In genomic region chr17:44093231-44093900, GRCh38 we compare ENCODE assay signal across 22 cellular contexts. TPM values are rescaled to one million over a fixed set of nuclear protein-coding genes. Genes with fewer than 3 reads are reported as not detected.
A peak's percentile ranks its signal among the peaks of the same experiment; 100 is the strongest.
DNase-seq lines count a peak whose midpoint lies in the region; ATAC-seq and TF ChIP-seq lines count a peak whose summit lies in the region.
"Had no signal": no experiment of that assay in that cellular context is flagged by ENCODE, and none has a peak within 500 bp of the region (broad histone marks: within the 10 kb centered on the region; RNA-seq: fewer than 3 reads in every experiment).

No MANE protein-coding gene starts in this region.

- peak overlapping the region; percentile 54 for H3K27ac ChIP-seq in cardiac muscle cell
- H3K27ac ChIP-seq in left ventricle myocardium inferior (replicated peaks), result no peak overlapping the region
- H3K27ac ChIP-seq in gastrocnemius medialis, result peak overlapping the region; percentile 1 to 94 (median 56)
- H3K27ac ChIP-seq: HL-60, KMS-11 had no signal

- H3K4me3 Mint-ChIP-seq in glutamatergic neuron (ENCODE audit: unreplicated experiment), result no peak overlapping the region
- H3K4me3 Mint-ChIP-seq: CD14-positive monocyte had no signal

- no peaks in the 10 kb centered on the region for H3K9me3 Mint-ChIP-seq in glutamatergic neuron (ENCODE audit: unreplicated experiment)

- H3K9ac ChIP-seq in NT2/D1 (ENCODE audit: insufficient read length, low read depth), result peak overlapping the region; percentile 53
- H3K9ac ChIP-seq: KMS-11 had no signal

- TF ChIP-seq POLR2A in gastrocnemius medialis (IDR thresholded peaks at IDR 0.05), result no peak

- H3K36me3 Mint-ChIP-seq in glutamatergic neuron (ENCODE audit: unreplicated experiment), result peaks cover 3% of the 10 kb centered on the region

- no peak for DNase-seq in cardiac muscle cell (ENCODE audit: low read depth in 1 of 2, low spot score in 1 of 2)
- DNase-seq in left ventricle myocardium inferior, result no peak
- no peak for DNase-seq in NT2/D1 (ENCODE audit: low read depth, low spot score)
- DNase-seq in glutamatergic neuron, result peak; percentile 40
- DNase-seq in gastrocnemius medialis, result no peak
- DNase-seq in NCI-H226, result no peak
- no peak for DNase-seq in NCI-H1105 treated with DMSO at 0.1 percent for 48 hours (lab: John Stamatoyannopoulos, UW)
- DNase-seq: Caco-2, DND-41, GDM1, GOT3, MM.1S, NCI-H1105, NCI-H2029, NCI-H345, NCI-H748 treated with DMSO at 0.1 percent for 48 hours, Right ventricle myocardium superior had no signal

- in situ Hi-C loops in gastrocnemius medialis (cut with MboI; ENCODE audit: low sequenced_read_pairs in 4 of 4), result no loop called here

- H3K27ac Mint-ChIP-seq in glutamatergic neuron (ENCODE audit: unreplicated experiment), result peak overlapping the region; percentile 62
- H3K27ac Mint-ChIP-seq: CD14-positive monocyte had no signal

- H3K4me1 ChIP-seq in cardiac muscle cell (ENCODE audit: low read depth), result peaks cover 28% of the 10 kb centered on the region
- H3K4me1 ChIP-seq in left ventricle myocardium inferior, result peaks cover 50% of the 10 kb centered on the region
- H3K4me1 ChIP-seq in NT2/D1 (ENCODE audit: insufficient read depth, insufficient read length), result peaks cover 22% of the 10 kb centered on the region
- H3K4me1 ChIP-seq in gastrocnemius medialis, result peaks cover 43 to 44% of the 10 kb centered on the region in 2 donors

- H3K9me3 ChIP-seq in cardiac muscle cell (ENCODE audit: low read depth), result no peaks in the 10 kb centered on the region
- H3K9me3 ChIP-seq in left ventricle myocardium inferior (replicated peaks), result no peaks in the 10 kb centered on the region
- H3K9me3 ChIP-seq in NT2/D1 (ENCODE audit: insufficient read depth, low read length), result no peaks in the 10 kb centered on the region
- H3K9me3 ChIP-seq in gastrocnemius medialis, result no peaks in the 10 kb centered on the region
- H3K9me3 ChIP-seq: Caco-2 had no signal

- no peaks in the 10 kb centered on the region for H3K27me3 ChIP-seq in cardiac muscle cell
- no peaks in the 10 kb centered on the region for H3K27me3 ChIP-seq in left ventricle myocardium inferior (ENCODE audit: low read depth)
- no peaks in the 10 kb centered on the region for H3K27me3 ChIP-seq in NT2/D1 (ENCODE audit: insufficient read depth, insufficient read length)
- no peaks in the 10 kb centered on the region for H3K27me3 ChIP-seq in gastrocnemius medialis

- H3K27me3 Mint-ChIP-seq in glutamatergic neuron (ENCODE audit: unreplicated experiment), result peaks cover 14% of the 10 kb centered on the region

- H3K4me3 ChIP-seq in cardiac muscle cell, result no peak overlapping the region
- H3K4me3 ChIP-seq in left ventricle myocardium inferior, result no peak overlapping the region
- no peak overlapping the region for H3K4me3 ChIP-seq in NT2/D1 (ENCODE audit: insufficient read length, low read depth)
- no peak overlapping the region for H3K4me3 ChIP-seq in gastrocnemius medialis

- no peak for TF ChIP-seq CTCF in cardiac muscle cell (IDR thresholded peaks at IDR 0.05; ENCODE audit: low read depth, low read length)
- no peak for TF ChIP-seq CTCF in left ventricle myocardium inferior (IDR thresholded peaks at IDR 0.05; ENCODE audit: borderline replicate concordance)
- TF ChIP-seq CTCF in glutamatergic neuron (IDR thresholded peaks at IDR 0.05; ENCODE audit: partially characterized antibody, unreplicated experiment), result no peak
- no peak for TF ChIP-seq CTCF in gastrocnemius medialis (IDR thresholded peaks at IDR 0.05 in 4 of 5, conservative IDR thresholded peaks at IDR 0.05 in 1 of 5)

- H3K36me3 ChIP-seq in cardiac muscle cell (peaks cover 26% of the 10 kb centered on the region), left ventricle myocardium inferior (peaks cover 53% of the 10 kb centered on the region), NT2/D1 (ENCODE audit: insufficient read depth, insufficient read length, low read length) (peaks cover 37% of the 10 kb centered on the region), gastrocnemius medialis (peaks cover 0 to 51% of the 10 kb centered on the region in 2 donors)

- intact Hi-C loops in left ventricle myocardium inferior (cut with micrococcal nuclease) (no loop called here), gastrocnemius medialis (cut with DNase I; ENCODE audit: low total_unique reads) (no loop called here)

- ATAC-seq in gastrocnemius medialis, result no peak
- ATAC-seq in GM21526 (IDR thresholded peaks at IDR 0.05; ENCODE audit: low FRiP score, unreplicated experiment), result no peak
- ATAC-seq: Panc1 had no signal

- peaks cover 15% of the 10 kb centered on the region for H3K4me1 Mint-ChIP-seq in glutamatergic neuron (ENCODE audit: low read depth, unreplicated experiment)

RNA-seq across cellular contexts. Expression of gene G6PC3, which starts 22.8 kb away (rescaled TPM):
- total RNA-seq in cardiac muscle cell (93.1 and 95.3 TPM in 2 replicates), left ventricle myocardium inferior (29.3 TPM), glutamatergic neuron (ENCODE audit: unreplicated experiment) (51.2 TPM), gastrocnemius medialis (10 to 100 TPM; 30.5 to 40.5 (median 36.4) TPM)
- polyA plus RNA-seq in cardiac muscle cell, result 162 and 234 TPM in 2 replicates

RNA-seq across cellular contexts. Expression of gene LSM12, which starts 26.9 kb away (rescaled TPM):
- total RNA-seq in cardiac muscle cell (31.0 and 45.3 TPM in 2 replicates), left ventricle myocardium inferior (41.2 TPM), glutamatergic neuron (ENCODE audit: unreplicated experiment) (57.9 TPM), gastrocnemius medialis (10 to 100 TPM; 41.6 to 79.0 (median 56.5) TPM)
- 46.5 and 60.7 TPM in 2 replicates for polyA plus RNA-seq in cardiac muscle cell

RNA-seq across cellular contexts. Expression of gene HDAC5, which starts 30.1 kb away (rescaled TPM):
- 164 and 300 TPM in 2 replicates for total RNA-seq in cardiac muscle cell
- polyA plus RNA-seq in cardiac muscle cell, result 94.1 and 209 TPM in 2 replicates
- total RNA-seq in left ventricle myocardium inferior, result 62.6 TPM
- 185 TPM for total RNA-seq in glutamatergic neuron (ENCODE audit: unreplicated experiment)
- 100 to 1,000 TPM in 2 of 4 donors, 10 to 100 TPM in 2; 36.5 to 301 (median 88.0) TPM for total RNA-seq in gastrocnemius medialis

RNA-seq across cellular contexts. Expression of gene HROB, which starts 48.4 kb away (rescaled TPM):
- total RNA-seq in cardiac muscle cell (3.6 and 9.6 TPM in 2 replicates), left ventricle myocardium inferior (0.27 TPM), glutamatergic neuron (ENCODE audit: unreplicated experiment) (3.2 TPM), gastrocnemius medialis (1 to 10 TPM in 3 of 4 donors, under 1 TPM in 1; 0.97 to 7.4 (median 1.9) TPM)
- 7.8 and 15.6 TPM in 2 replicates for polyA plus RNA-seq in cardiac muscle cell
